Comparison of ENCODE assay signal across 1 cellular context in the genomic region with DNA sequence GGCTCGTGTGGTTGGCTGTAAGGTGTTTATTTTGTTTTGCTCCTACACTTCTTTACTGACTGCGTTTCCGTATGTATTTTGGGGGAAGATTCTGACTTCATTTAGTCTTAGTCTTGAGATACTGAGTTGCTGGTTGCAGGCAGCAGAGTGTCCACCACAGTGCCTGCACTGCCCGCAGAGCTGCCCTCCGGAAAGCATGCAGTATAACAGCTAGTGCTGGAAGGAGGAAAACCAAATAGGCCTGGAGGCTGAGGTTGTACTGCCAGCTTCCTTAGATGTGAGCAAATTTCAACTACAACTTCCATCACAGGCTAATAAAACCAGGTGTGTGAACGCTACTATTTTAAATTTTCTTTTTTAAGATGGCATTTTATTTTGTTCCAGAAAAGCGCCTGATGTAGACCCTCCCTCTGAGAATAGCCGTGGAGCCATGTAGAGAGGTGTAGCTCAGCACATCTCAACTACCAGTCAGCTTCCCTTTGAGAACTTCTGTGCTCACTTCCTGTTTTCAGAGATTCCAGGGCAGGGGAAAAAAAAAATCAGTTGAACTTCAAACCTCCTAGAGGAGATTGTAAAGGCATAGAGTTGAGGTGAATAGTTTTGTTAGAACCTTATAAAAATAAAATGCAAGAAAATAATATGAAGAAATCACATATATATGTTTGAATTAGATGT.
TF ChIP-seq lines count a peak whose summit lies in the region.

No MANE protein-coding gene starts in this region.

TF ChIP-seq in WTC11, 78 proteins besides CTCF, POLR2A, EP300 and RAD21 (continued from another document):
- TF ChIP-seq NR3C1 (CRISPR knock-in tag; conservative IDR thresholded peaks at IDR 0.05; ENCODE audit: low read depth) (no peak), JAZF1 (CRISPR knock-in tag; IDR thresholded peaks at IDR 0.05) (no peak), ZNF232 (CRISPR knock-in tag; IDR thresholded peaks at IDR 0.05) (no peak), EMX1 (CRISPR knock-in tag; IDR thresholded peaks at IDR 0.05) (no peak), FOXK1 (CRISPR knock-in tag; IDR thresholded peaks at IDR 0.05) (no peak), MXD4 (CRISPR knock-in tag; IDR thresholded peaks at IDR 0.05; ENCODE audit: borderline replicate concordance) (no peak), ZNF121 (CRISPR knock-in tag; IDR thresholded peaks at IDR 0.05) (no peak)
- TF ChIP-seq, protein P1, sequence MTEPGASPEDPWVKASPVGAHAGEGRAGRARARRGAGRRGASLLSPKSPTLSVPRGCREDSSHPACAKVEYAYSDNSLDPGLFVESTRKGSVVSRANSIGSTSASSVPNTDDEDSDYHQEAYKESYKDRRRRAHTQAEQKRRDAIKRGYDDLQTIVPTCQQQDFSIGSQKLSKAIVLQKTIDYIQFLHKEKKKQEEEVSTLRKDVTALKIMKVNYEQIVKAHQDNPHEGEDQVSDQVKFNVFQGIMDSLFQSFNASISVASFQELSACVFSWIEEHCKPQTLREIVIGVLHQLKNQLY (CRISPR knock-in tag; IDR thresholded peaks at IDR 0.05) = no peak
- TF ChIP-seq, protein P2, sequence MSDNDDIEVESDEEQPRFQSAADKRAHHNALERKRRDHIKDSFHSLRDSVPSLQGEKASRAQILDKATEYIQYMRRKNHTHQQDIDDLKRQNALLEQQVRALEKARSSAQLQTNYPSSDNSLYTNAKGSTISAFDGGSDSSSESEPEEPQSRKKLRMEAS (CRISPR knock-in tag; IDR thresholded peaks at IDR 0.05) = no peak
TF ChIP-seq in WTC11: peak in this region for 0.
